Comparison of ENCODE assay signal across 8 cellular contexts in the genomic region with DNA sequence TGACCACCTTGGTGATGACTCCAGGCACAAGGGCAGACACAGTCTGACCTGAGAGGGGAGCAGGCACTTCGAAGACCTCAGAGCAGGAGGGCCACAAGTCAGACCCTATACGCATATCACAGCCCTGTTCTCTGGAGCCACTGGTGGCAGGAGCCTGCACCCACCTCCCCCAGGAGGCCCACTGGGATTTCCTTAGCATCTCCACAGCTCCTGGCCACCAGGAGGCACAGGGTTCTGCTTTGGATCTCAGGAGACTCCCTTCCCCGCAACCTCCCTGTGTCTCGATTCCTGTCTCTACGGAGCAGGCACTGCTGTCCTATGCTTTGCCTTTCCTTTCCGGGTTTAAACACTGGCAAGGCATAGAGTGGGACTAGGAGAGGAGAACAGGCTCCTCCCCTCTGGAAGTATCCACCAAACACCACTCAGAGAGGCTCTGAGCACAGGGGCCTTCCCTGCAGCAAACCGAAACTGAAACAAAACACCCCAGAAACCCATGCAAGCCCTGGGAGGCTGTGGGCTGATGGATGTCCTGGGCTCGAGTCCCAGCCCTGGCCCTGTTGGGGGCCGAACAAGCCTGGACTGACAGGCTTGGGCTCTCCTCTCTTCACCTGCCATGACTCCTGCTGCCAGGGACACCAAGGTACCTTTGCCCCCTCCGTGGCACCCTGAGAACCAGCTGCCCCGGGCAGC.
A peak's percentile ranks its signal among the peaks of the same experiment; 100 is the strongest.
DNase-seq lines count a peak whose midpoint lies in the region; ATAC-seq, FAIRE-seq and TF ChIP-seq lines count a peak whose summit lies in the region.

No MANE protein-coding gene starts in this region.

- H3K4me1 ChIP-seq in ACC112 (ENCODE audit: control insufficient read depth, insufficient read depth, low read length, unreplicated experiment) (peaks cover 5% of the 10 kb centered on the region), Peyer's patch (peaks cover 0 to 35% (median 8%) of the 10 kb centered on the region in 4 donors), adipocyte (ENCODE audit: control insufficient read depth, insufficient read depth, low read length) (peaks cover 48% of the 10 kb centered on the region)

- intact Hi-C loops in cardiac septum (cut with DNase I): no loop called here

- no peak overlapping the region for H2AFZ ChIP-seq in ACC112 (ENCODE audit: low read length, unreplicated experiment)

- peak; percentile 80 for DNase-seq in GM18507 (ENCODE audit: extremely low spot score, insufficient read length, low read depth)
- DNase-seq in Peyer's patch: peak; percentile 56 to 84 (median 74)
- DNase-seq in adipocyte (ENCODE audit: low read depth): peak; percentile 94
- DNase-seq in cardiac septum (ENCODE audit: low spot score): peak; percentile 88
- DNase-seq in putamen (ENCODE audit: low spot score): peak; percentile 57
- no peak for DNase-seq in D341Med (ENCODE audit: low spot score)

- no peaks in the 10 kb centered on the region for H3K27me3 ChIP-seq in ACC112 (ENCODE audit: insufficient read depth, low read length)
- H3K27me3 ChIP-seq in Peyer's patch: no peaks in the 10 kb centered on the region
- H3K27me3 ChIP-seq in adipocyte (replicated peaks; ENCODE audit: control insufficient read depth, insufficient read depth, low read length): no peaks in the 10 kb centered on the region

- peak overlapping the region; percentile 83 for H3K4me3 ChIP-seq in ACC112 (ENCODE audit: low read depth, low read length)
- peak overlapping the region; percentile 51 to 76 (median 62) for H3K4me3 ChIP-seq in Peyer's patch
- peak overlapping the region; percentile 91 for H3K4me3 ChIP-seq in adipocyte (ENCODE audit: low read length)

- peak; percentile 91 for FAIRE-seq in GM18507 (lab: Jason Lieb, UNC)

- peak in 2 of 6 experiments; percentile 12 to 21 for TF ChIP-seq CTCF in Peyer's patch (IDR thresholded peaks at IDR 0.05)

- TF ChIP-seq POLR2A in Peyer's patch (IDR thresholded peaks at IDR 0.05): peak; percentile 80 to 83

- H3K9me3 ChIP-seq in Peyer's patch (no peaks in the 10 kb centered on the region), adipocyte (ENCODE audit: control insufficient read depth, low read length) (peaks cover 5% of the 10 kb centered on the region)

- ATAC-seq in HG02981 (IDR thresholded peaks at IDR 0.05; ENCODE audit: unreplicated experiment): peak; percentile 76

- peaks cover 59% of the 10 kb centered on the region for H3K79me2 ChIP-seq in ACC112 (ENCODE audit: control insufficient read depth, insufficient read depth, low read length, unreplicated experiment)

- peak overlapping the region; percentile 95 for H3K9ac ChIP-seq in adipocyte (ENCODE audit: low read length)

- H3K27ac ChIP-seq in ACC112 (ENCODE audit: low read depth, low read length) (peak overlapping the region; percentile 63), Peyer's patch (peak overlapping the region; percentile 76 to 92 (median 84))

- peaks cover 22% of the 10 kb centered on the region; the same call in 1 of the 2 replicates for H3K36me3 ChIP-seq in ACC112 (ENCODE audit: insufficient read depth, low read length)
- no peaks in the 10 kb centered on the region for H3K36me3 ChIP-seq in Peyer's patch
- peaks cover 43% of the 10 kb centered on the region for H3K36me3 ChIP-seq in adipocyte (ENCODE audit: control insufficient read depth, insufficient read depth, low read length, severe bottlenecking)
